In the genomic region with DNA sequence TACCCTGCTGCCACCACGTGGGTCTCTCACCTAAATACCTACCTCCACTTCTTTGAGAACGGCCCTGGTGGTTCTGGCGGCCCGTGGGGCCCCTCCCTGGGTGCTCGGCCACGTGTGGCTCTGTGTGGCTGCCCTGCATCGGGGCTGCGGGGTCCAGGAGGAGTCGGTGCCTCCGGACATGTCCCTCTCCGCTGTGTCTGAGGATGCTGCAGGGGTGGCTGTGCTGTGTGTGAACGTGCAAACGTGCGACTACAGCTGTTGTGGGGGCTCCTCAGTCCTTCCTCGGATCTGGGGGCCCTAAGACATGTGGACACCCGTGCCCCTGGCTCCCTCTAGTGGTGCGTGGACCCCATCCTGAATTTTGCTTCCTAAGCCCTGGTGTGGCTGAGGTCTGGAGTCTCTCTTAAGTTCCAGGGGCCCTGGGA, we compare ENCODE assay signal across 1 cellular context.
TF ChIP-seq lines count a peak whose summit lies in the region.

No MANE protein-coding gene starts in this region.

TF ChIP-seq in HepG2, 621 proteins besides CTCF, POLR2A, EP300 and RAD21 (continued from another document and continues in another):
- TF ChIP-seq DZIP1 (CRISPR knock-in tag; IDR thresholded peaks at IDR 0.05): no peak
- no peak for TF ChIP-seq ZNF597 (CRISPR knock-in tag; IDR thresholded peaks at IDR 0.05)
- no peak for TF ChIP-seq SNRNP70 (IDR thresholded peaks at IDR 0.05; ENCODE audit: low read depth, low read length)
- TF ChIP-seq XRCC5 (optimal IDR thresholded peaks at IDR 0.05; ENCODE audit: low read length): peak; percentile 68
- TF ChIP-seq CEBPZ (IDR thresholded peaks at IDR 0.05; ENCODE audit: low read length): no peak
- TF ChIP-seq ZNF343 (CRISPR knock-in tag; IDR thresholded peaks at IDR 0.05): no peak
- no peak for TF ChIP-seq ZNF335 (CRISPR knock-in tag; IDR thresholded peaks at IDR 0.05)
- peak; percentile 37; the same call in 1 of the 2 replicates for TF ChIP-seq ZNF687 (CRISPR knock-in tag; IDR thresholded peaks at IDR 0.05)
- no peak for TF ChIP-seq AGO2 (optimal IDR thresholded peaks at IDR 0.05; ENCODE audit: low read depth, low read length)
- TF ChIP-seq ZNF878 (CRISPR knock-in tag; IDR thresholded peaks at IDR 0.05): no peak
- no peak for TF ChIP-seq MBNL3 (CRISPR knock-in tag; conservative IDR thresholded peaks at IDR 0.05)
- TF ChIP-seq ZNF556 (CRISPR knock-in tag; IDR thresholded peaks at IDR 0.05; ENCODE audit: borderline replicate concordance): no peak
- TF ChIP-seq STAG1 (CRISPR knock-in tag; IDR thresholded peaks at IDR 0.05): peak; percentile 72
- 0 out of 2 replicates have a peak, but pooled peaks have one; percentile 43 for TF ChIP-seq AKAP8 (CRISPR knock-in tag; IDR thresholded peaks at IDR 0.05)
- TF ChIP-seq ZNF724P (CRISPR knock-in tag; IDR thresholded peaks at IDR 0.05; ENCODE audit: borderline replicate concordance): no peak
- no peak for TF ChIP-seq ZNF451 (CRISPR knock-in tag; IDR thresholded peaks at IDR 0.05)
- TF ChIP-seq ZBTB7A (CRISPR knock-in tag; IDR thresholded peaks at IDR 0.05): no peak
- no peak for TF ChIP-seq GATA4 (IDR thresholded peaks at IDR 0.05; ENCODE audit: borderline replicate concordance, low read depth)
- no peak for TF ChIP-seq ARNT (IDR thresholded peaks at IDR 0.05)
- TF ChIP-seq EEA1 (CRISPR knock-in tag; IDR thresholded peaks at IDR 0.05; ENCODE audit: borderline replicate concordance): peak; percentile 56; the same call in 1 of the 2 replicates
- TF ChIP-seq ZBTB38 (CRISPR knock-in tag; IDR thresholded peaks at IDR 0.05): 0 out of 2 replicates have a peak, but pooled peaks have one; percentile 21
- TF ChIP-seq, protein P1, sequence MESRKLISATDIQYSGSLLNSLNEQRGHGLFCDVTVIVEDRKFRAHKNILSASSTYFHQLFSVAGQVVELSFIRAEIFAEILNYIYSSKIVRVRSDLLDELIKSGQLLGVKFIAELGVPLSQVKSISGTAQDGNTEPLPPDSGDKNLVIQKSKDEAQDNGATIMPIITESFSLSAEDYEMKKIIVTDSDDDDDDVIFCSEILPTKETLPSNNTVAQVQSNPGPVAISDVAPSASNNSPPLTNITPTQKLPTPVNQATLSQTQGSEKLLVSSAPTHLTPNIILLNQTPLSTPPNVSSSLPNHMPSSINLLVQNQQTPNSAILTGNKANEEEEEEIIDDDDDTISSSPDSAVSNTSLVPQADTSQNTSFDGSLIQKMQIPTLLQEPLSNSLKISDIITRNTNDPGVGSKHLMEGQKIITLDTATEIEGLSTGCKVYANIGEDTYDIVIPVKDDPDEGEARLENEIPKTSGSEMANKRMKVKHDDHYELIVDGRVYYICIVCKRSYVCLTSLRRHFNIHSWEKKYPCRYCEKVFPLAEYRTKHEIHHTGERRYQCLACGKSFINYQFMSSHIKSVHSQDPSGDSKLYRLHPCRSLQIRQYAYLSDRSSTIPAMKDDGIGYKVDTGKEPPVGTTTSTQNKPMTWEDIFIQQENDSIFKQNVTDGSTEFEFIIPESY (CRISPR knock-in tag; IDR thresholded peaks at IDR 0.05): no peak
- 0 out of 2 replicates have a peak, but pooled peaks have one; percentile 31 for TF ChIP-seq IRF9 (CRISPR knock-in tag; IDR thresholded peaks at IDR 0.05; ENCODE audit: borderline replicate concordance)
- TF ChIP-seq SALL1 (CRISPR knock-in tag; IDR thresholded peaks at IDR 0.05): 0 out of 2 replicates have a peak, but pooled peaks have one; percentile 18
- TF ChIP-seq TOE1 (CRISPR knock-in tag; IDR thresholded peaks at IDR 0.05): no peak
- TF ChIP-seq, protein P2, sequence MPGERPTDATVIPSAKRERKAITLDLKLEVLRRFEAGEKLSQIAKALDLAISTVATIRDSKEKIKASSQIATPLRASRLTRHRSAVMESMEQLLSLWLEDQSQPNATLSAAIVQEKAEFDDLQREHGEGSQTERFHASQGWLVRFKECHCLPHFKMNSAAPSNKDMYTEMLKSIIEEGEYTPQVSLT (CRISPR knock-in tag; IDR thresholded peaks at IDR 0.05; ENCODE audit: borderline replicate concordance, low read depth): no peak
- no peak for TF ChIP-seq FOXK1 (CRISPR knock-in tag; IDR thresholded peaks at IDR 0.05; ENCODE audit: borderline replicate concordance, low read depth)
- TF ChIP-seq, protein P3, sequence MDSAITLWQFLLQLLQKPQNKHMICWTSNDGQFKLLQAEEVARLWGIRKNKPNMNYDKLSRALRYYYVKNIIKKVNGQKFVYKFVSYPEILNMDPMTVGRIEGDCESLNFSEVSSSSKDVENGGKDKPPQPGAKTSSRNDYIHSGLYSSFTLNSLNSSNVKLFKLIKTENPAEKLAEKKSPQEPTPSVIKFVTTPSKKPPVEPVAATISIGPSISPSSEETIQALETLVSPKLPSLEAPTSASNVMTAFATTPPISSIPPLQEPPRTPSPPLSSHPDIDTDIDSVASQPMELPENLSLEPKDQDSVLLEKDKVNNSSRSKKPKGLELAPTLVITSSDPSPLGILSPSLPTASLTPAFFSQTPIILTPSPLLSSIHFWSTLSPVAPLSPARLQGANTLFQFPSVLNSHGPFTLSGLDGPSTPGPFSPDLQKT (CRISPR knock-in tag; IDR thresholded peaks at IDR 0.05; ENCODE audit: borderline replicate concordance): no peak
- no peak for TF ChIP-seq ZNF230 (CRISPR knock-in tag; IDR thresholded peaks at IDR 0.05)
- no peak for TF ChIP-seq UBTF (CRISPR knock-in tag; IDR thresholded peaks at IDR 0.05)
- TF ChIP-seq DPF2 (CRISPR knock-in tag; IDR thresholded peaks at IDR 0.05; ENCODE audit: borderline replicate concordance, low read depth): no peak
- TF ChIP-seq, protein P4, sequence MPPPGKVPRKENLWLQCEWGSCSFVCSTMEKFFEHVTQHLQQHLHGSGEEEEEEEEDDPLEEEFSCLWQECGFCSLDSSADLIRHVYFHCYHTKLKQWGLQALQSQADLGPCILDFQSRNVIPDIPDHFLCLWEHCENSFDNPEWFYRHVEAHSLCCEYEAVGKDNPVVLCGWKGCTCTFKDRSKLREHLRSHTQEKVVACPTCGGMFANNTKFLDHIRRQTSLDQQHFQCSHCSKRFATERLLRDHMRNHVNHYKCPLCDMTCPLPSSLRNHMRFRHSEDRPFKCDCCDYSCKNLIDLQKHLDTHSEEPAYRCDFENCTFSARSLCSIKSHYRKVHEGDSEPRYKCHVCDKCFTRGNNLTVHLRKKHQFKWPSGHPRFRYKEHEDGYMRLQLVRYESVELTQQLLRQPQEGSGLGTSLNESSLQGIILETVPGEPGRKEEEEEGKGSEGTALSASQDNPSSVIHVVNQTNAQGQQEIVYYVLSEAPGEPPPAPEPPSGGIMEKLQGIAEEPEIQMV (CRISPR knock-in tag; IDR thresholded peaks at IDR 0.05; ENCODE audit: low read depth): no peak
- TF ChIP-seq MEIS1 (CRISPR knock-in tag; IDR thresholded peaks at IDR 0.05; ENCODE audit: borderline replicate concordance): no peak
- no peak for TF ChIP-seq SSRP1 (CRISPR knock-in tag; IDR thresholded peaks at IDR 0.05)
